ENCODE assay signal across 13 cellular contexts in the genomic region with DNA sequence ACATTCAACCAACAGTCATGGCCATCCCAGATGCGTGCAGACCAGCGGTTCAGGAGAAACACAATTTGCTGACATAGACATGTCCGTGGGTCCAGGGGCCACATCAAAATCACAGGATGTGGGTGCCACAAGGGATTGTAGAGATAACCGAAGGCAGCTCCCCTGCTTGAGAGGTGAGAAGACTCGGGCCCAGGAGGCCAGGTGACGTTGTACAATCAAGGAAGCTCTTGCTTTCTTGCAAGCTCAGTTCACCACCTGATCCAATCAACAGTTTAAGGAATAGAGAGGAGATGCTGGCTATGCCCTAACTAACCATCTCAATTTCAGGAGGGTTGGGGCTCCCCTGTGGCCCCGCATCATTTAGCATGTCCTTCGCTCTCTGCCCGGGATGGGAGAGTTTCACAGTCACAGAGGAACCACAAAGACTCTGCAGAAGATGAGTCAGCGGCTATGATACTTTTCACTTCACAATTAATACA. TPM values are rescaled to one million over a fixed set of nuclear protein-coding genes. Genes with fewer than 3 reads are reported as not detected.
DNase-seq lines count a peak whose midpoint lies in the region; ATAC-seq and TF ChIP-seq lines count a peak whose summit lies in the region.
"Had no signal": no experiment of that assay in that cellular context is flagged by ENCODE, and none has a peak within 500 bp of the region (broad histone marks: within the 10 kb centered on the region; RNA-seq: fewer than 3 reads in every experiment).

No MANE protein-coding gene starts in this region.

- H3K27me3 ChIP-seq in SK-N-SH (ENCODE audit: insufficient read depth), result no peaks in the 10 kb centered on the region
- no peaks in the 10 kb centered on the region for H3K27me3 ChIP-seq in ascending aorta

- no peak overlapping the region for H3K9ac ChIP-seq in SK-N-SH

- H3K27me3 Mint-ChIP-seq in activated B cell treated with CpG ODN at 0.5 μM for 24 hours, result peaks cover 25% of the 10 kb centered on the region
- H3K27me3 Mint-ChIP-seq in naive thymus-derived CD8-positive, alpha-beta T cell, result peaks cover 0 to 2% (median 0%) of the 10 kb centered on the region in 5 donors

- CTCF ChIA-PET in activated B cell treated with CpG ODN at 0.5 μM for 24 hours (lab: Charles Lee) (interaction anchor here (1.1 kb wide), 1 partner anchor 27 kb away, joined by 3 read pairs; no protein-coding TSS in a partner anchor), SK-N-SH (lab: Yijun Ruan, JAX) (interaction anchor here (1.1 kb wide), 1 partner anchor 12 kb away, joined by 3 read pairs; no protein-coding TSS in a partner anchor)

- TF ChIP-seq EP300 in SK-N-SH (IDR thresholded peaks at IDR 0.05; ENCODE audit: borderline replicate concordance in 1 of 2, low read depth in 1 of 2, low read length in 1 of 2), result no peak

- H3K27ac ChIP-seq in SK-N-SH (ENCODE audit: low read depth in 2 of 2, low read length in 1 of 2), result no peak overlapping the region
- no peak overlapping the region for H3K27ac ChIP-seq in ascending aorta
- H3K27ac ChIP-seq: HL-60, stomach had no signal

- H3K4me1 ChIP-seq in SK-N-SH (ENCODE audit: control insufficient read depth in 1 of 2, insufficient read depth in 2 of 2, low read depth in 1 of 2, low read length in 1 of 2) (peaks cover 0 to 6% of the 10 kb centered on the region in 2 experiments; a peak in 2 of 4 replicates), ascending aorta (no peaks in the 10 kb centered on the region)

- H3K4me2 ChIP-seq in SK-N-SH, result no peak overlapping the region

- H3K9me2 ChIP-seq in SK-N-SH, result no peaks in the 10 kb centered on the region

- H3F3A ChIP-seq in SK-N-SH (replicated peaks; ENCODE audit: insufficient read depth), result no peaks in the 10 kb centered on the region

- H3K4me3 Mint-ChIP-seq in activated B cell treated with CpG ODN at 0.5 μM for 24 hours, result no peak overlapping the region
- H3K4me3 Mint-ChIP-seq in naive thymus-derived CD8-positive, alpha-beta T cell, result peak overlapping the region; percentile 56 to 91 (median 77)

- no peak overlapping the region for H3K27ac Mint-ChIP-seq in activated B cell treated with CpG ODN at 0.5 μM for 24 hours
- peak overlapping the region; percentile 83 to 98 (median 90) for H3K27ac Mint-ChIP-seq in naive thymus-derived CD8-positive, alpha-beta T cell

- no peaks in the 10 kb centered on the region for H3K9me3 Mint-ChIP-seq in activated B cell treated with CpG ODN at 0.5 μM for 24 hours
- no peaks in the 10 kb centered on the region for H3K9me3 Mint-ChIP-seq in naive thymus-derived CD8-positive, alpha-beta T cell

- H3K36me3 Mint-ChIP-seq in activated B cell treated with CpG ODN at 0.5 μM for 24 hours (ENCODE audit: low read depth), result no peaks in the 10 kb centered on the region
- peaks cover 25 to 84% (median 54%) of the 10 kb centered on the region in 3 donors for H3K36me3 Mint-ChIP-seq in naive thymus-derived CD8-positive, alpha-beta T cell

- H3K4me1 Mint-ChIP-seq in activated B cell treated with CpG ODN at 0.5 μM for 24 hours, result peaks cover 29% of the 10 kb centered on the region
- H3K4me1 Mint-ChIP-seq in naive thymus-derived CD8-positive, alpha-beta T cell, result peaks cover 53 to 89% (median 87%) of the 10 kb centered on the region in 4 donors

- H4K20me1 ChIP-seq in SK-N-SH (ENCODE audit: insufficient read depth), result no peaks in the 10 kb centered on the region

- intact Hi-C loops in activated B cell treated with CpG ODN at 0.5 μM for 24 hours (cut with micrococcal nuclease) (no loop called here), ascending aorta (cut with DNase I) (no loop called here)

- POLR2A ChIA-PET in activated B cell treated with CpG ODN at 0.5 μM for 24 hours (lab: Charles Lee), result no interaction called here
- POLR2A ChIA-PET in naive thymus-derived CD8-positive, alpha-beta T cell (lab: Charles Lee), result interaction anchor here (0.9 to 22.4 kb wide), 6 partner anchors 14 to 60 kb away, joined by 3 to 273 read pairs (median 8); partner anchors contain the start of gene UBASH3A
- POLR2A ChIA-PET in SK-N-SH (lab: Yijun Ruan, JAX), result no interaction called here

- H3K4me3 ChIP-seq in SK-N-SH (ENCODE audit: low read depth in 2 of 2, low read length in 1 of 2), result no peak overlapping the region
- no peak overlapping the region for H3K4me3 ChIP-seq in ascending aorta
- H3K4me3 ChIP-seq: stomach had no signal

- H3K79me2 ChIP-seq in SK-N-SH (ENCODE audit: insufficient read depth), result no peaks in the 10 kb centered on the region

- H3K36me3 ChIP-seq in SK-N-SH (replicated peaks in 1 of 2; ENCODE audit: control insufficient read depth in 1 of 2, insufficient read depth in 2 of 2, low read length in 1 of 2) (no peaks in the 10 kb centered on the region), ascending aorta (no peaks in the 10 kb centered on the region)
- H3K36me3 ChIP-seq: stomach had no signal

- H3K9me3 ChIP-seq in SK-N-SH (no peaks in the 10 kb centered on the region), ascending aorta (no peaks in the 10 kb centered on the region)
- H3K9me3 ChIP-seq: stomach had no signal

- no peak overlapping the region for H2AFZ ChIP-seq in SK-N-SH (ENCODE audit: low read depth)

- TF ChIP-seq RAD21 in SK-N-SH (IDR thresholded peaks at IDR 0.05; ENCODE audit: low read length), result no peak

- 27% methylated on average over 10 of the region's 10 CpGs for WGBS in SK-N-SH (ENCODE audit: low lambda C conversion rate)

- TF ChIP-seq CTCF in activated B cell treated with CpG ODN at 0.5 μM for 24 hours (IDR thresholded peaks at IDR 0.05), result no peak
- no peak for TF ChIP-seq CTCF in SK-N-SH (IDR thresholded peaks at IDR 0.05)
- TF ChIP-seq CTCF in ascending aorta (IDR thresholded peaks at IDR 0.05), result no peak

- peak; percentile 57 for ATAC-seq in GM18867 (IDR thresholded peaks at IDR 0.05; ENCODE audit: unreplicated experiment)
- peak; percentile 58 for ATAC-seq in HG02678 (IDR thresholded peaks at IDR 0.05; ENCODE audit: unreplicated experiment)
- ATAC-seq in activated B cell treated with CpG ODN at 0.5 μM for 24 hours (ENCODE audit: low read depth), result peak; percentile 28
- ATAC-seq in naive thymus-derived CD8-positive, alpha-beta T cell, result peak in 1 of 2 donors; percentile 24

- DNase-seq in activated B cell treated with CpG ODN at 0.5 μM for 24 hours (no peak), SK-N-SH (no peak), SHP77 (lab: John Stamatoyannopoulos, UW) (no peak), ascending aorta (ENCODE audit: low spot score in 2 of 2) (no peak), hypothalamus (lab: John Stamatoyannopoulos, UW) (no peak)
- DNase-seq in naive thymus-derived CD8-positive, alpha-beta T cell, result peak in 4 of 10 donors; percentile 25 to 44 (median 32)
- DNase-seq: NCI-H82, stomach had no signal

TF ChIP-seq in SK-N-SH, 30 proteins besides CTCF, POLR2A, EP300 and RAD21 (continues in another document):
- TF ChIP-seq TAF1 (IDR thresholded peaks at IDR 0.05; ENCODE audit: borderline replicate concordance, low read depth, low read length), result no peak
- TF ChIP-seq RFX5 (IDR thresholded peaks at IDR 0.05; ENCODE audit: low read length), result no peak
- no peak for TF ChIP-seq NFIC (IDR thresholded peaks at IDR 0.05; ENCODE audit: borderline replicate concordance)
- TF ChIP-seq SIN3A (IDR thresholded peaks at IDR 0.05; ENCODE audit: borderline replicate concordance, low read depth, low read length), result no peak
- no peak for TF ChIP-seq FOXJ3 (CRISPR knock-in tag; IDR thresholded peaks at IDR 0.05)
- TF ChIP-seq FOSL2 (IDR thresholded peaks at IDR 0.05; ENCODE audit: borderline replicate concordance, low read depth), result no peak
- no peak for TF ChIP-seq MXI1 (IDR thresholded peaks at IDR 0.05; ENCODE audit: low read depth, low read length)
- no peak for TF ChIP-seq CHD2 (IDR thresholded peaks at IDR 0.05; ENCODE audit: low read length, partially characterized antibody)
- no peak for TF ChIP-seq FOXM1 (IDR thresholded peaks at IDR 0.05; ENCODE audit: low read depth)
- no peak for TF ChIP-seq RCOR1 (IDR thresholded peaks at IDR 0.05; ENCODE audit: low read length)
- no peak for TF ChIP-seq NRF1 (IDR thresholded peaks at IDR 0.05; ENCODE audit: low read depth, low read length)
- no peak for TF ChIP-seq POLR2AphosphoS5 (IDR thresholded peaks at IDR 0.05; ENCODE audit: low read depth, low read length)
- TF ChIP-seq, protein P1, sequence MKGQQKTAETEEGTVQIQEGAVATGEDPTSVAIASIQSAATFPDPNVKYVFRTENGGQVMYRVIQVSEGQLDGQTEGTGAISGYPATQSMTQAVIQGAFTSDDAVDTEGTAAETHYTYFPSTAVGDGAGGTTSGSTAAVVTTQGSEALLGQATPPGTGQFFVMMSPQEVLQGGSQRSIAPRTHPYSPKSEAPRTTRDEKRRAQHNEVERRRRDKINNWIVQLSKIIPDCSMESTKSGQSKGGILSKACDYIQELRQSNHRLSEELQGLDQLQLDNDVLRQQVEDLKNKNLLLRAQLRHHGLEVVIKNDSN (IDR thresholded peaks at IDR 0.05; ENCODE audit: borderline replicate concordance, low read depth), result no peak

RNA-seq across cellular contexts. Expression of gene UBASH3A, which starts 19.5 kb away (rescaled TPM):
- total RNA-seq in activated B cell treated with CpG ODN at 0.5 μM for 24 hours (0.20 TPM in 1 of 2 replicates, not detected in the other), ascending aorta (0.75 TPM)
- 10 to 100 TPM; 91.6 to 99.6 TPM for total RNA-seq in naive thymus-derived CD8-positive, alpha-beta T cell
- 10 to 100 TPM; 32.8 to 75.3 (median 53.9) TPM for polyA plus RNA-seq in naive thymus-derived CD8-positive, alpha-beta T cell
- polyA plus RNA-seq in SK-N-SH (2012; rRNA removed), result not detected in 2 replicates
- polyA plus RNA-seq in SK-N-SH (2012; cell fraction: cytosol; rRNA removed), result not detected in 2 replicates
- polyA plus RNA-seq in SK-N-SH (2012; cell fraction: nucleus; rRNA removed), result not detected in 2 replicates
- total RNA-seq: pulmonary artery endothelial cell had no signal
- polyA plus RNA-seq: keratinocyte had no signal

RNA-seq across cellular contexts. Expression of gene TMPRSS3, which starts 27.4 kb away (rescaled TPM):
- 0.22 TPM in 1 of 2 replicates, not detected in the other for total RNA-seq in activated B cell treated with CpG ODN at 0.5 μM for 24 hours
- 1 to 10 TPM; 2.2 to 2.9 TPM for total RNA-seq in naive thymus-derived CD8-positive, alpha-beta T cell
- 1 to 10 TPM in 1 of 3 donors, under 1 TPM in 1, not detected in 1; 0.89 to 1.4 TPM for polyA plus RNA-seq in naive thymus-derived CD8-positive, alpha-beta T cell
- not detected in 2 replicates for polyA plus RNA-seq in SK-N-SH (2012; rRNA removed)
- not detected in 2 replicates for polyA plus RNA-seq in SK-N-SH (2012; cell fraction: cytosol; rRNA removed)
- polyA plus RNA-seq in SK-N-SH (2012; cell fraction: nucleus; rRNA removed), result not detected in 2 replicates
- not detected for total RNA-seq in ascending aorta
- total RNA-seq: pulmonary artery endothelial cell had no signal
- polyA plus RNA-seq: keratinocyte had no signal

RNA-seq across cellular contexts. Expression of gene TFF1, which starts 56.9 kb away (rescaled TPM):
- total RNA-seq in activated B cell treated with CpG ODN at 0.5 μM for 24 hours, result not detected in 2 replicates
- not detected for total RNA-seq in naive thymus-derived CD8-positive, alpha-beta T cell
- not detected for polyA plus RNA-seq in naive thymus-derived CD8-positive, alpha-beta T cell
- polyA plus RNA-seq in SK-N-SH (2012; rRNA removed), result not detected in 2 replicates
- polyA plus RNA-seq in SK-N-SH (2012; cell fraction: cytosol; rRNA removed), result not detected in 2 replicates
- polyA plus RNA-seq in SK-N-SH (2012; cell fraction: nucleus; rRNA removed), result 0.19 TPM in 1 of 2 replicates, not detected in the other
- not detected for total RNA-seq in ascending aorta
- total RNA-seq: pulmonary artery endothelial cell had no signal
- polyA plus RNA-seq: keratinocyte had no signal

Comparison
In these comparisons a context has a peak if more than half of its experiments do, and no peak if none do; other contexts are left out.
1. RNA of gene UBASH3A, which starts 19.5 kb away (total RNA-seq): 91.6 to 99.6 TPM in naive thymus-derived CD8-positive, alpha-beta T cell; 0.75 TPM in ascending aorta (single experiment) and 0.20 TPM in activated B cell treated with CpG ODN at 0.5 μM for 24 hours; every median in the first group is over 10 times any median in the second.